1 cellular context compared by ENCODE assay signal in the genomic region with DNA sequence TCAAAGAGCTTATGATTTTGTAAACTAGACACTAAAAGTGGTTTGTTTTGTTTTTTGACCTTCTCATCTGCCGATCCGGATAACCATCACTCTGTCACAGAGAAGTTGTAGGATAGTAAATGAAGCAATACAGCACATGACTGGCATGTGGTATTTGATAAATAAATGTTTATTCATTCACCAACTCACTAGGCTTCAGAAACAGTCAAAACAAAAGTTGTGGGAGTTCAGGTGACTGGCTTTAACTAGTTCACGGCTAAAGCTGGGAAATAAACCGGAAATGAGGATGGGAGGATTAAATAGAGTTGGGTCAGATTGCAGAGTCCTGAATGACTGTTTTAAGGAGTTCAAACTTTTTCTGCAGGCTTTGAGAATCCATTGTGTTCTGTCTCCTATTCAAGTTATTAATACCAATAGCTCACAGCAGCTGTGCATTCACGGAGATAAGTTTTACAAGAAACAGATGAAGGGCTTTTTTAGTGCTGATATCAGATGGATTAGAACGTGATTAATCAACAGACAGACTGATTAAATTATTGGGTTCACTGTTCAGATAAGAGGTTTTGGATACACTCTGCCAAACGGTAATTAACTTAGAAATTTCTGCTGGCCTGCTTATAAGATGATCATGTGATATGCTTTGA.
TF ChIP-seq lines count a peak whose summit lies in the region.

No MANE protein-coding gene starts in this region.

TF ChIP-seq in SK-N-SH treated with all-trans-retinoic acid at 6 μM for 48 hours, 23 proteins besides CTCF, POLR2A, EP300 and RAD21 (continued from another document):
- TF ChIP-seq, protein P1, sequence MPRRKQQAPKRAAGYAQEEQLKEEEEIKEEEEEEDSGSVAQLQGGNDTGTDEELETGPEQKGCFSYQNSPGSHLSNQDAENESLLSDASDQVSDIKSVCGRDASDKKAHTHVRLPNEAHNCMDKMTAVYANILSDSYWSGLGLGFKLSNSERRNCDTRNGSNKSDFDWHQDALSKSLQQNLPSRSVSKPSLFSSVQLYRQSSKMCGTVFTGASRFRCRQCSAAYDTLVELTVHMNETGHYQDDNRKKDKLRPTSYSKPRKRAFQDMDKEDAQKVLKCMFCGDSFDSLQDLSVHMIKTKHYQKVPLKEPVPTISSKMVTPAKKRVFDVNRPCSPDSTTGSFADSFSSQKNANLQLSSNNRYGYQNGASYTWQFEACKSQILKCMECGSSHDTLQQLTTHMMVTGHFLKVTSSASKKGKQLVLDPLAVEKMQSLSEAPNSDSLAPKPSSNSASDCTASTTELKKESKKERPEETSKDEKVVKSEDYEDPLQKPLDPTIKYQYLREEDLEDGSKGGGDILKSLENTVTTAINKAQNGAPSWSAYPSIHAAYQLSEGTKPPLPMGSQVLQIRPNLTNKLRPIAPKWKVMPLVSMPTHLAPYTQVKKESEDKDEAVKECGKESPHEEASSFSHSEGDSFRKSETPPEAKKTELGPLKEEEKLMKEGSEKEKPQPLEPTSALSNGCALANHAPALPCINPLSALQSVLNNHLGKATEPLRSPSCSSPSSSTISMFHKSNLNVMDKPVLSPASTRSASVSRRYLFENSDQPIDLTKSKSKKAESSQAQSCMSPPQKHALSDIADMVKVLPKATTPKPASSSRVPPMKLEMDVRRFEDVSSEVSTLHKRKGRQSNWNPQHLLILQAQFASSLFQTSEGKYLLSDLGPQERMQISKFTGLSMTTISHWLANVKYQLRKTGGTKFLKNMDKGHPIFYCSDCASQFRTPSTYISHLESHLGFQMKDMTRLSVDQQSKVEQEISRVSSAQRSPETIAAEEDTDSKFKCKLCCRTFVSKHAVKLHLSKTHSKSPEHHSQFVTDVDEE (CRISPR knock-in tag; IDR thresholded peaks at IDR 0.05): peak; percentile 98
- TF ChIP-seq TCF4 (CRISPR knock-in tag; IDR thresholded peaks at IDR 0.05; ENCODE audit: borderline replicate concordance): peak; percentile 100
- peak; percentile 97 for TF ChIP-seq SNAI2 (CRISPR knock-in tag; IDR thresholded peaks at IDR 0.05)
- peak; percentile 48; the same call in 1 of the 2 replicates for TF ChIP-seq ZFP3 (CRISPR knock-in tag; IDR thresholded peaks at IDR 0.05)
- TF ChIP-seq, protein P2, sequence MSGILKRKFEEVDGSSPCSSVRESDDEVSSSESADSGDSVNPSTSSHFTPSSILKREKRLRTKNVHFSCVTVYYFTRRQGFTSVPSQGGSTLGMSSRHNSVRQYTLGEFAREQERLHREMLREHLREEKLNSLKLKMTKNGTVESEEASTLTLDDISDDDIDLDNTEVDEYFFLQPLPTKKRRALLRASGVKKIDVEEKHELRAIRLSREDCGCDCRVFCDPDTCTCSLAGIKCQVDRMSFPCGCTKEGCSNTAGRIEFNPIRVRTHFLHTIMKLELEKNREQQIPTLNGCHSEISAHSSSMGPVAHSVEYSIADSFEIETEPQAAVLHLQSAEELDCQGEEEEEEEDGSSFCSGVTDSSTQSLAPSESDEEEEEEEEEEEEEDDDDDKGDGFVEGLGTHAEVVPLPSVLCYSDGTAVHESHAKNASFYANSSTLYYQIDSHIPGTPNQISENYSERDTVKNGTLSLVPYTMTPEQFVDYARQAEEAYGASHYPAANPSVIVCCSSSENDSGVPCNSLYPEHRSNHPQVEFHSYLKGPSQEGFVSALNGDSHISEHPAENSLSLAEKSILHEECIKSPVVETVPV (CRISPR knock-in tag; IDR thresholded peaks at IDR 0.05): peak; percentile 97
- TF ChIP-seq, protein P3, sequence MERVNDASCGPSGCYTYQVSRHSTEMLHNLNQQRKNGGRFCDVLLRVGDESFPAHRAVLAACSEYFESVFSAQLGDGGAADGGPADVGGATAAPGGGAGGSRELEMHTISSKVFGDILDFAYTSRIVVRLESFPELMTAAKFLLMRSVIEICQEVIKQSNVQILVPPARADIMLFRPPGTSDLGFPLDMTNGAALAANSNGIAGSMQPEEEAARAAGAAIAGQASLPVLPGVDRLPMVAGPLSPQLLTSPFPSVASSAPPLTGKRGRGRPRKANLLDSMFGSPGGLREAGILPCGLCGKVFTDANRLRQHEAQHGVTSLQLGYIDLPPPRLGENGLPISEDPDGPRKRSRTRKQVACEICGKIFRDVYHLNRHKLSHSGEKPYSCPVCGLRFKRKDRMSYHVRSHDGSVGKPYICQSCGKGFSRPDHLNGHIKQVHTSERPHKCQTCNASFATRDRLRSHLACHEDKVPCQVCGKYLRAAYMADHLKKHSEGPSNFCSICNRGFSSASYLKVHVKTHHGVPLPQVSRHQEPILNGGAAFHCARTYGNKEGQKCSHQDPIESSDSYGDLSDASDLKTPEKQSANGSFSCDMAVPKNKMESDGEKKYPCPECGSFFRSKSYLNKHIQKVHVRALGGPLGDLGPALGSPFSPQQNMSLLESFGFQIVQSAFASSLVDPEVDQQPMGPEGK (CRISPR knock-in tag; IDR thresholded peaks at IDR 0.05; ENCODE audit: borderline replicate concordance): no peak
- TF ChIP-seq ZC3H10 (CRISPR knock-in tag; IDR thresholded peaks at IDR 0.05): 0 out of 2 replicates have a peak, but pooled peaks have one; percentile 12
- TF ChIP-seq ZNF70 (CRISPR knock-in tag; IDR thresholded peaks at IDR 0.05): peak; percentile 91
- no peak for TF ChIP-seq GLIS3 (CRISPR knock-in tag; IDR thresholded peaks at IDR 0.05)
- no peak for TF ChIP-seq ZFP30 (CRISPR knock-in tag; IDR thresholded peaks at IDR 0.05)
- TF ChIP-seq ARNTL (CRISPR knock-in tag; IDR thresholded peaks at IDR 0.05; ENCODE audit: borderline replicate concordance, low read depth): no peak
- peak; percentile 78 for TF ChIP-seq ZNF8 (CRISPR knock-in tag; IDR thresholded peaks at IDR 0.05)
